Comparison of ENCODE assay signal across 1 cellular context in genomic region chr2:25740810-25741381, GRCh38.
TF ChIP-seq lines count a peak whose summit lies in the region.

No MANE protein-coding gene starts in this region.

TF ChIP-seq in K562, 482 proteins besides CTCF, POLR2A, EP300 and RAD21 (continued from another document):
- TF ChIP-seq, protein P1, sequence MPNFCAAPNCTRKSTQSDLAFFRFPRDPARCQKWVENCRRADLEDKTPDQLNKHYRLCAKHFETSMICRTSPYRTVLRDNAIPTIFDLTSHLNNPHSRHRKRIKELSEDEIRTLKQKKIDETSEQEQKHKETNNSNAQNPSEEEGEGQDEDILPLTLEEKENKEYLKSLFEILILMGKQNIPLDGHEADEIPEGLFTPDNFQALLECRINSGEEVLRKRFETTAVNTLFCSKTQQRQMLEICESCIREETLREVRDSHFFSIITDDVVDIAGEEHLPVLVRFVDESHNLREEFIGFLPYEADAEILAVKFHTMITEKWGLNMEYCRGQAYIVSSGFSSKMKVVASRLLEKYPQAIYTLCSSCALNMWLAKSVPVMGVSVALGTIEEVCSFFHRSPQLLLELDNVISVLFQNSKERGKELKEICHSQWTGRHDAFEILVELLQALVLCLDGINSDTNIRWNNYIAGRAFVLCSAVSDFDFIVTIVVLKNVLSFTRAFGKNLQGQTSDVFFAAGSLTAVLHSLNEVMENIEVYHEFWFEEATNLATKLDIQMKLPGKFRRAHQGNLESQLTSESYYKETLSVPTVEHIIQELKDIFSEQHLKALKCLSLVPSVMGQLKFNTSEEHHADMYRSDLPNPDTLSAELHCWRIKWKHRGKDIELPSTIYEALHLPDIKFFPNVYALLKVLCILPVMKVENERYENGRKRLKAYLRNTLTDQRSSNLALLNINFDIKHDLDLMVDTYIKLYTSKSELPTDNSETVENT (CRISPR knock-in tag; IDR thresholded peaks at IDR 0.05) = no peak
- TF ChIP-seq KDM1A (IDR thresholded peaks at IDR 0.05) (no peak), ZNF280B (CRISPR knock-in tag; IDR thresholded peaks at IDR 0.05) (no peak), NCOA2 (IDR thresholded peaks at IDR 0.05; ENCODE audit: partially characterized antibody in 2 of 2) (no peak), CEBPG (CRISPR knock-in tag; IDR thresholded peaks at IDR 0.05) (no peak), CEBPG (tag; conservative IDR thresholded peaks at IDR 0.05 in 1 of 2, IDR thresholded peaks at IDR 0.05 in 1 of 2) (no peak), FOXM1 (IDR thresholded peaks at IDR 0.05; ENCODE audit: low read depth) (no peak), FOXM1 (CRISPR knock-in tag; IDR thresholded peaks at IDR 0.05; ENCODE audit: low read depth) (no peak), RB1 (IDR thresholded peaks at IDR 0.05; ENCODE audit: low read depth) (no peak), TCF7L2 (IDR thresholded peaks at IDR 0.05; ENCODE audit: low read depth, low read length) (no peak), ATF7 (IDR thresholded peaks at IDR 0.05) (peak; percentile 43; the same call in 1 of the 2 replicates), RBM22 (IDR thresholded peaks at IDR 0.05; ENCODE audit: low read depth, low read length, poor library complexity, severe bottlenecking) (peak; percentile 44), ZFP36 (IDR thresholded peaks at IDR 0.05; ENCODE audit: low read depth, low read length, partially characterized antibody) (no peak), ELF4 (CRISPR knock-in tag; IDR thresholded peaks at IDR 0.05) (no peak), MAZ (CRISPR knock-in tag; conservative IDR thresholded peaks at IDR 0.05 in 1 of 2, IDR thresholded peaks at IDR 0.05 in 1 of 2) (no peak), HNRNPUL1 (IDR thresholded peaks at IDR 0.05; ENCODE audit: low read length) (no peak), ZNF449 (CRISPR knock-in tag; IDR thresholded peaks at IDR 0.05) (no peak)
- TF ChIP-seq, protein P2, sequence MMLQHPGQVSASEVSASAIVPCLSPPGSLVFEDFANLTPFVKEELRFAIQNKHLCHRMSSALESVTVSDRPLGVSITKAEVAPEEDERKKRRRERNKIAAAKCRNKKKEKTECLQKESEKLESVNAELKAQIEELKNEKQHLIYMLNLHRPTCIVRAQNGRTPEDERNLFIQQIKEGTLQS (IDR thresholded peaks at IDR 0.05) = peak; percentile 71
- TF ChIP-seq, protein P2 (CRISPR knock-in tag; conservative IDR thresholded peaks at IDR 0.05) = no peak
- TF ChIP-seq, protein P3, sequence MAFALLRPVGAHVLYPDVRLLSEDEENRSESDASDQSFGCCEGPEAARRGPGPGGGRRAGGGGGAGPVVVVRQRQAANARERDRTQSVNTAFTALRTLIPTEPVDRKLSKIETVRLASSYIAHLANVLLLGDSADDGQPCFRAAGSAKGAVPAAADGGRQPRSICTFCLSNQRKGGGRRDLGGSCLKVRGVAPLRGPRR (CRISPR knock-in tag; IDR thresholded peaks at IDR 0.05) = no peak
TF ChIP-seq in K562: peak in this region for 4.
